In genomic region chr17:34556951-34557350, GRCh38 we compare ENCODE assay signal across 20 cellular contexts. TPM values are rescaled to one million over a fixed set of nuclear protein-coding genes. Genes with fewer than 3 reads are reported as not detected.
"Had no signal": no experiment of that assay in that cellular context is flagged by ENCODE, and none has a peak within 500 bp of the region (broad histone marks: within the 10 kb centered on the region; RNA-seq: fewer than 3 reads in every experiment).

No MANE protein-coding gene starts in this region.

- H3K9me3 ChIP-seq: breast epithelium, spleen, tibial nerve had no signal

- H3K4me3 ChIP-seq: breast epithelium, spleen, tibial nerve had no signal

- DNase-seq: activated CD4-positive, alpha-beta T cell treated with anti-CD3 and anti-CD28 coated beads for 4 hours; activated CD4-positive, alpha-beta T cell treated with anti-CD3 and anti-CD28 coated beads, Interleukin-2, amount 50 U/mL, for 4 hours; activated naive CD4-positive, alpha-beta T cell; activated T-cell treated with anti-CD3 and anti-CD28 coated beads for 4 hours; activated T-cell treated with anti-CD3 and anti-CD28 coated beads, Interleukin-2, amount 50 U/mL, for 72 hours; central memory CD4-positive, alpha-beta T cell; head of caudate nucleus; hippocampal formation; left cardiac atrium; mammary epithelial cell; naive thymus-derived CD4-positive, alpha-beta T cell; nucleus accumbens; right cardiac atrium; spleen; stimulated activated naive CD4-positive, alpha-beta T cell treated with Interleukin-2 at 50 U/mL for 16 hours had no signal

- H3K36me3 ChIP-seq: breast epithelium, spleen, tibial nerve had no signal

- H3K4me1 ChIP-seq: breast epithelium, spleen, tibial nerve had no signal

- H3K27ac ChIP-seq: breast epithelium, parathyroid adenoma, spleen, tibial nerve had no signal

RNA-seq across cellular contexts. Expression of gene TMEM132E, which starts 22.4 kb away (rescaled TPM):
- total RNA-seq: activated naive CD4-positive, alpha-beta T cell treated with anti-CD3 and anti-CD28 coated beads, Interleukin-2, amount 50 U/mL, for 72 hours; activated T-cell treated with anti-CD3 and anti-CD28 coated beads, Interleukin-2, amount 50 U/mL, for 72 hours; esophagus mucosa; mammary epithelial cell had no signal
